22 cellular contexts compared by ENCODE assay signal in the genomic region with DNA sequence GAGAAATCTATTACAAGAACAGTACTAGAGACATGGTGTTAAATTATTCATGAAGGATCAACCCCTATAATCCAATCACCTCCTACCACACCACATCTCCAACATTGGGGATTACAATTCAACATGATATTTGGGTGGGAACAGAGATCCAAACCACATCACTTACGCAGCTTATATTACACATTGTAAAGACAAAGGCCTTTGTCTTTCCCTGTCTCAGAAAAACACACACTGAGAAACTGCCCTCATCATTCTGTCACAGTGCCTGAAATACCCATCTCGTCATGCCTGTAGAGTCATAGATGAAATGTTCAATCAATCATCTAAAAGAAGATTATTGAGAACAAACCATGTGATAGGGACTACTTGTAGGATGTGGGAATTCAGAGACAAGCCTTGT.
DNase-seq lines count a peak whose midpoint lies in the region; ATAC-seq and TF ChIP-seq lines count a peak whose summit lies in the region.
"Had no signal": no experiment of that assay in that cellular context is flagged by ENCODE, and none has a peak within 500 bp of the region (broad histone marks: within the 10 kb centered on the region; RNA-seq: fewer than 3 reads in every experiment).

No MANE protein-coding gene starts in this region.

- H3K4me3 Mint-ChIP-seq in glutamatergic neuron (ENCODE audit: unreplicated experiment), result no peak overlapping the region
- H3K4me3 Mint-ChIP-seq: IgD-negative memory B cell had no signal

- no peaks in the 10 kb centered on the region for H3K27me3 ChIP-seq in mammary epithelial cell (ENCODE audit: insufficient read depth, low read length)
- H3K27me3 ChIP-seq in smooth muscle cell (ENCODE audit: low read depth), result no peaks in the 10 kb centered on the region

- H3K4me3 ChIP-seq in mammary epithelial cell (replicated peaks in 1 of 3; ENCODE audit: insufficient read depth in 1 of 3, low read depth in 2 of 3, low read length in 3 of 3) (no peak overlapping the region), smooth muscle cell (no peak overlapping the region)

- peaks cover 9% of the 10 kb centered on the region for H3K4me1 Mint-ChIP-seq in glutamatergic neuron (ENCODE audit: low read depth, unreplicated experiment)
- H3K4me1 Mint-ChIP-seq: IgD-negative memory B cell had no signal

- BruUV-seq in mammary epithelial cell (replicated peaks; lab: Mats Ljungman, UMichigan), result no TSS peak

- dilution Hi-C loops in mammary epithelial cell (cut with HindIII; ENCODE audit: low sequenced_read_pairs), result no loop called here

- in situ Hi-C loops in mammary epithelial cell (cut with MboI; ENCODE audit: low sequenced_read_pairs in 2 of 2), result no loop called here

- H2AFZ ChIP-seq in mammary epithelial cell (ENCODE audit: low read depth, low read length), result no peak overlapping the region
- peak overlapping the region; percentile 49 for H2AFZ ChIP-seq in smooth muscle cell (ENCODE audit: low read depth)

- intact Hi-C loops in mammary epithelial cell (cut with micrococcal nuclease), result no loop called here

- H3K27ac Mint-ChIP-seq in glutamatergic neuron (ENCODE audit: unreplicated experiment), result peak overlapping the region; percentile 66
- H3K27ac Mint-ChIP-seq: IgD-negative memory B cell had no signal

- peak overlapping the region; percentile 27 for H3K4me2 ChIP-seq in mammary epithelial cell (ENCODE audit: insufficient read depth, low read depth, low read length)
- peak overlapping the region; percentile 31 for H3K4me2 ChIP-seq in smooth muscle cell

- H3K9me3 ChIP-seq in mammary epithelial cell (replicated peaks; ENCODE audit: insufficient read depth, low read length) (peaks cover 3% of the 10 kb centered on the region), smooth muscle cell (replicated peaks; ENCODE audit: low read depth) (no peaks in the 10 kb centered on the region)

- DNase-seq in NCI-H69 (lab: John Stamatoyannopoulos, UW), result peak; percentile 18
- DNase-seq in mammary epithelial cell, result peak; percentile 79
- DNase-seq in glutamatergic neuron, result no peak
- no peak for DNase-seq in smooth muscle cell (lab: John Stamatoyannopoulos, UW; ENCODE audit: unreplicated experiment)
- no peak for DNase-seq in islet precursor cell
- DNase-seq: ACHN, C1 segment of cervical spinal cord, H7, Kasumi-1, MM.1S, NCI-H1092, NCI-H1436 treated with DMSO at 0.1 percent for 48 hours, NCI-H2029, NCI-H2171 treated with DMSO at 0.1 percent for 48 hours, NCI-H446, NCI-H526 treated with DMSO at 0.1 percent for 48 hours, RPMI8226, SHP77 treated with DMSO at 0.1 percent for 48 hours had no signal

- H3K36me3 ChIP-seq in mammary epithelial cell (ENCODE audit: insufficient read depth, low read length) (no peaks in the 10 kb centered on the region), smooth muscle cell (ENCODE audit: low read depth) (no peaks in the 10 kb centered on the region)

- H3K36me3 Mint-ChIP-seq in glutamatergic neuron (ENCODE audit: unreplicated experiment), result peaks cover 4% of the 10 kb centered on the region
- H3K36me3 Mint-ChIP-seq: IgD-negative memory B cell had no signal

- whole genome bisulfite sequencing in mammary epithelial cell (ENCODE audit: low coverage, missing lambda C conversion rate), result 23% methylated on average over 2 of the region's 2 CpGs
- WGBS in smooth muscle cell (ENCODE audit: low lambda C conversion rate), result 63% methylated on average over 2 of the region's 2 CpGs

- H3F3A ChIP-seq in smooth muscle cell (ENCODE audit: low read depth), result no peaks in the 10 kb centered on the region

- ATAC-seq in HG03442 (IDR thresholded peaks at IDR 0.05; ENCODE audit: unreplicated experiment) (no peak), HG02571 (IDR thresholded peaks at IDR 0.05; ENCODE audit: unreplicated experiment) (no peak)
- ATAC-seq: SK-N-SH treated with all-trans-retinoic acid at 6 μM for 48 hours had no signal

- CTCF ChIA-PET in mammary epithelial cell (lab: Charles Lee; ENCODE audit: low non-redundant PET), result no interaction called here

- H3K9me3 Mint-ChIP-seq in glutamatergic neuron (ENCODE audit: unreplicated experiment), result peaks cover 3% of the 10 kb centered on the region

- H3K79me2 ChIP-seq in mammary epithelial cell (ENCODE audit: insufficient read depth, low read length), result no peaks in the 10 kb centered on the region
- no peaks in the 10 kb centered on the region for H3K79me2 ChIP-seq in smooth muscle cell (ENCODE audit: low read depth)

- H3K9ac ChIP-seq in mammary epithelial cell (ENCODE audit: insufficient read depth, low read length), result no peak overlapping the region
- no peak overlapping the region for H3K9ac ChIP-seq in smooth muscle cell (ENCODE audit: low read depth)

- H4K20me1 ChIP-seq in mammary epithelial cell (ENCODE audit: insufficient read depth, low read length) (no peaks in the 10 kb centered on the region), smooth muscle cell (ENCODE audit: low read depth) (no peaks in the 10 kb centered on the region)

- H3K27me3 Mint-ChIP-seq in glutamatergic neuron (ENCODE audit: unreplicated experiment), result peaks cover 5% of the 10 kb centered on the region
- H3K27me3 Mint-ChIP-seq: IgD-negative memory B cell had no signal

- H3K4me1 ChIP-seq in mammary epithelial cell (ENCODE audit: insufficient read depth, low read length) (peaks cover 31% of the 10 kb centered on the region), smooth muscle cell (ENCODE audit: low read depth) (no peaks in the 10 kb centered on the region)

- TF ChIP-seq CTCF in mammary epithelial cell (conservative IDR thresholded peaks at IDR 0.05 in 1 of 2, IDR thresholded peaks at IDR 0.05 in 1 of 2; ENCODE audit: extremely low read depth in 1 of 2, insufficient read depth in 1 of 2, low read depth in 1 of 2, low read length in 2 of 2) (no peak), glutamatergic neuron (IDR thresholded peaks at IDR 0.05; ENCODE audit: partially characterized antibody, unreplicated experiment) (no peak), smooth muscle cell (IDR thresholded peaks at IDR 0.05; ENCODE audit: borderline replicate concordance, insufficient read depth, poor library complexity, severe bottlenecking) (no peak)

- H3K27ac ChIP-seq in mammary epithelial cell (ENCODE audit: insufficient read depth, low read depth, low read length) (peak overlapping the region; percentile 79), smooth muscle cell (ENCODE audit: low read depth) (peak overlapping the region; percentile 55)

Comparison
In these comparisons a context has a peak if more than half of its experiments do, and no peak if none do; other contexts are left out.
1. DNase-seq: peak in NCI-H69 (single experiment) and mammary epithelial cell (single experiment); none in glutamatergic neuron (single experiment), smooth muscle cell (single experiment) and islet precursor cell (single experiment).